Comparison of ENCODE assay signal across 8 cellular contexts in the genomic region with DNA sequence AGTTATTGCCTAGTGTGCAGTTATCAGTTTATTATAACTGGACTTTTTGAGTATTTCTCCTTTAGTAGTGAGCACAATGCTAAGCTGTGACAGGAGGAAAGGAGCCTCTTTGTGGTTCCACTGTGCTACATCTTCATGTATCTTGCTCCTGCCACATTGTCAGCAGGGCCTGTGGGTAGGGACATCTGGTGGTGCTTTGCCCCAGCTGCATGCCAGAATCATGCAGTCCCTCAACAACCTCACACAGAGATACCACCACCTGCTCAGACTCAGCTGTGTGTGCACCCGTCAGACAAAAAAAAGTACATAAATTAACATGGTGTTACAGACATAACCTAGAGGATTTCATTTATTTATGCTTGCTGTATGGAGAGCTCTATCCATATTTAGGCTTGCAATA. TPM values are rescaled to one million over a fixed set of nuclear protein-coding genes. Genes with fewer than 3 reads are reported as not detected.
DNase-seq lines count a peak whose midpoint lies in the region; ATAC-seq and TF ChIP-seq lines count a peak whose summit lies in the region.

No MANE protein-coding gene starts in this region.

- ATAC-seq in GM18517 (IDR thresholded peaks at IDR 0.05; ENCODE audit: unreplicated experiment): peak; percentile 60
- ATAC-seq in HG03095 (IDR thresholded peaks at IDR 0.05; ENCODE audit: unreplicated experiment): peak; percentile 61
- no peak for ATAC-seq in foreskin keratinocyte

- POLR2A ChIA-PET in SK-N-SH (lab: Yijun Ruan, JAX): no interaction called here

- TF ChIP-seq POLR2A in uterus (IDR thresholded peaks at IDR 0.05): no peak

- H2AFZ ChIP-seq in SK-N-SH (ENCODE audit: low read depth): no peak overlapping the region

- CTCF ChIA-PET in SK-N-SH (lab: Yijun Ruan, JAX): no interaction called here

- no peak for TF ChIP-seq EP300 in SK-N-SH (IDR thresholded peaks at IDR 0.05; ENCODE audit: borderline replicate concordance in 1 of 2, low read depth in 1 of 2, low read length in 1 of 2)

- H3K9me3 ChIP-seq in BE2C (no peaks in the 10 kb centered on the region), SK-N-SH (no peaks in the 10 kb centered on the region), uterus (no peaks in the 10 kb centered on the region)

- H3K4me3 ChIP-seq in BE2C (ENCODE audit: low read depth, low read length) (no peak overlapping the region), SK-N-SH (ENCODE audit: low read depth in 2 of 2, low read length in 1 of 2) (no peak overlapping the region), uterus (no peak overlapping the region)

- WGBS in SK-N-SH (ENCODE audit: low lambda C conversion rate): 60% methylated on average over 1 of the region's 1 CpG

- H3K36me3 ChIP-seq in BE2C: peaks cover 12% of the 10 kb centered on the region
- H3K36me3 ChIP-seq in SK-N-SH (replicated peaks in 1 of 2; ENCODE audit: control insufficient read depth in 1 of 2, insufficient read depth in 2 of 2, low read length in 1 of 2): peaks cover 0 to 3% of the 10 kb centered on the region in 2 experiments
- no peaks in the 10 kb centered on the region for H3K36me3 ChIP-seq in uterus

- no peaks in the 10 kb centered on the region for H3K4me1 ChIP-seq in BE2C
- H3K4me1 ChIP-seq in SK-N-SH (ENCODE audit: control insufficient read depth in 1 of 2, insufficient read depth in 2 of 2, low read depth in 1 of 2, low read length in 1 of 2): no peaks in the 10 kb centered on the region; a peak in 1 of 4 replicates
- H3K4me1 ChIP-seq in foreskin keratinocyte: peaks cover 24% of the 10 kb centered on the region
- H3K4me1 ChIP-seq in uterus: no peaks in the 10 kb centered on the region

- H3K27me3 ChIP-seq in BE2C (no peaks in the 10 kb centered on the region), SK-N-SH (ENCODE audit: insufficient read depth) (no peaks in the 10 kb centered on the region), foreskin keratinocyte (no peaks in the 10 kb centered on the region), uterus (no peaks in the 10 kb centered on the region)

- H3F3A ChIP-seq in SK-N-SH (replicated peaks; ENCODE audit: insufficient read depth): no peaks in the 10 kb centered on the region

- no peak overlapping the region for H3K27ac ChIP-seq in SK-N-SH (ENCODE audit: low read depth in 2 of 2, low read length in 1 of 2)
- no peak overlapping the region for H3K27ac ChIP-seq in foreskin keratinocyte
- H3K27ac ChIP-seq in uterus: no peak overlapping the region

- intact Hi-C loops in uterus (cut with DNase I; ENCODE audit: low total_unique reads): no loop called here

- no peaks in the 10 kb centered on the region for H3K9me2 ChIP-seq in SK-N-SH

- no peaks in the 10 kb centered on the region for H3K79me2 ChIP-seq in SK-N-SH (ENCODE audit: insufficient read depth)

- peak; percentile 44 for DNase-seq in BE2C
- DNase-seq in SK-N-SH: peak; percentile 3
- no peak for DNase-seq in foreskin keratinocyte
- no peak for DNase-seq in occipital lobe (lab: John Stamatoyannopoulos, UW)
- DNase-seq in uterus: no peak
- no peak for DNase-seq in GOT3 (lab: John Stamatoyannopoulos, UW)

- no peak overlapping the region for H3K4me2 ChIP-seq in SK-N-SH

- TF ChIP-seq RAD21 in SK-N-SH (IDR thresholded peaks at IDR 0.05; ENCODE audit: low read length): peak; percentile 18; the same call in 1 of the 2 replicates

- TF ChIP-seq CTCF in BE2C (IDR thresholded peaks at IDR 0.05; ENCODE audit: low read depth, low read length) (peak; percentile 54), SK-N-SH (IDR thresholded peaks at IDR 0.05) (no peak), foreskin keratinocyte (conservative IDR thresholded peaks at IDR 0.05) (peak; percentile 36), uterus (IDR thresholded peaks at IDR 0.05) (no peak)

- H4K20me1 ChIP-seq in SK-N-SH (ENCODE audit: insufficient read depth): no peaks in the 10 kb centered on the region

- H3K9ac ChIP-seq in SK-N-SH: no peak overlapping the region

TF ChIP-seq in SK-N-SH, 30 proteins besides CTCF, POLR2A, EP300 and RAD21:
- TF ChIP-seq, protein P1, sequence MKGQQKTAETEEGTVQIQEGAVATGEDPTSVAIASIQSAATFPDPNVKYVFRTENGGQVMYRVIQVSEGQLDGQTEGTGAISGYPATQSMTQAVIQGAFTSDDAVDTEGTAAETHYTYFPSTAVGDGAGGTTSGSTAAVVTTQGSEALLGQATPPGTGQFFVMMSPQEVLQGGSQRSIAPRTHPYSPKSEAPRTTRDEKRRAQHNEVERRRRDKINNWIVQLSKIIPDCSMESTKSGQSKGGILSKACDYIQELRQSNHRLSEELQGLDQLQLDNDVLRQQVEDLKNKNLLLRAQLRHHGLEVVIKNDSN (IDR thresholded peaks at IDR 0.05; ENCODE audit: borderline replicate concordance, low read depth): no peak
- TF ChIP-seq, protein P2, sequence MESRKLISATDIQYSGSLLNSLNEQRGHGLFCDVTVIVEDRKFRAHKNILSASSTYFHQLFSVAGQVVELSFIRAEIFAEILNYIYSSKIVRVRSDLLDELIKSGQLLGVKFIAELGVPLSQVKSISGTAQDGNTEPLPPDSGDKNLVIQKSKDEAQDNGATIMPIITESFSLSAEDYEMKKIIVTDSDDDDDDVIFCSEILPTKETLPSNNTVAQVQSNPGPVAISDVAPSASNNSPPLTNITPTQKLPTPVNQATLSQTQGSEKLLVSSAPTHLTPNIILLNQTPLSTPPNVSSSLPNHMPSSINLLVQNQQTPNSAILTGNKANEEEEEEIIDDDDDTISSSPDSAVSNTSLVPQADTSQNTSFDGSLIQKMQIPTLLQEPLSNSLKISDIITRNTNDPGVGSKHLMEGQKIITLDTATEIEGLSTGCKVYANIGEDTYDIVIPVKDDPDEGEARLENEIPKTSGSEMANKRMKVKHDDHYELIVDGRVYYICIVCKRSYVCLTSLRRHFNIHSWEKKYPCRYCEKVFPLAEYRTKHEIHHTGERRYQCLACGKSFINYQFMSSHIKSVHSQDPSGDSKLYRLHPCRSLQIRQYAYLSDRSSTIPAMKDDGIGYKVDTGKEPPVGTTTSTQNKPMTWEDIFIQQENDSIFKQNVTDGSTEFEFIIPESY (IDR thresholded peaks at IDR 0.05; ENCODE audit: borderline replicate concordance, low read depth): no peak

RNA-seq across cellular contexts. Expression of a gene that starts 51.1 kb away (rescaled TPM):
- 3.2 TPM for polyA plus RNA-seq in BE2C (2012; ENCODE audit: insufficient read depth, insufficient read length, low read depth)
- polyA plus RNA-seq in SK-N-SH (2012; rRNA removed) (2.6 and 3.0 TPM in 2 replicates), foreskin keratinocyte (6.9 and 9.4 TPM in 2 replicates)
- polyA plus RNA-seq in SK-N-SH (2012; cell fraction: cytosol; rRNA removed): 3.0 and 3.6 TPM in 2 replicates
- polyA plus RNA-seq in SK-N-SH (2012; cell fraction: nucleus; rRNA removed): 2.8 and 9.2 TPM in 2 replicates
- total RNA-seq in foreskin keratinocyte (29.8 and 34.8 TPM in 2 replicates), occipital lobe (28.4 TPM), uterus (10 to 100 TPM in 3 of 4 donors, 1 to 10 TPM in 1; 8.7 to 73.7 (median 25.8) TPM)

Comparison
In these comparisons a context has a peak if more than half of its experiments do, and no peak if none do; other contexts are left out.
1. DNase-seq: peak in BE2C (single experiment) and SK-N-SH (single experiment); none in foreskin keratinocyte (0 of 2), occipital lobe (single experiment), uterus (0 of 2) and GOT3 (single experiment).
2. CTCF ChIP-seq: peak in BE2C (single experiment) and foreskin keratinocyte (single experiment); none in SK-N-SH (single experiment) and uterus (0 of 4).